Comparison of ENCODE assay signal across 8 cellular contexts in the genomic region with DNA sequence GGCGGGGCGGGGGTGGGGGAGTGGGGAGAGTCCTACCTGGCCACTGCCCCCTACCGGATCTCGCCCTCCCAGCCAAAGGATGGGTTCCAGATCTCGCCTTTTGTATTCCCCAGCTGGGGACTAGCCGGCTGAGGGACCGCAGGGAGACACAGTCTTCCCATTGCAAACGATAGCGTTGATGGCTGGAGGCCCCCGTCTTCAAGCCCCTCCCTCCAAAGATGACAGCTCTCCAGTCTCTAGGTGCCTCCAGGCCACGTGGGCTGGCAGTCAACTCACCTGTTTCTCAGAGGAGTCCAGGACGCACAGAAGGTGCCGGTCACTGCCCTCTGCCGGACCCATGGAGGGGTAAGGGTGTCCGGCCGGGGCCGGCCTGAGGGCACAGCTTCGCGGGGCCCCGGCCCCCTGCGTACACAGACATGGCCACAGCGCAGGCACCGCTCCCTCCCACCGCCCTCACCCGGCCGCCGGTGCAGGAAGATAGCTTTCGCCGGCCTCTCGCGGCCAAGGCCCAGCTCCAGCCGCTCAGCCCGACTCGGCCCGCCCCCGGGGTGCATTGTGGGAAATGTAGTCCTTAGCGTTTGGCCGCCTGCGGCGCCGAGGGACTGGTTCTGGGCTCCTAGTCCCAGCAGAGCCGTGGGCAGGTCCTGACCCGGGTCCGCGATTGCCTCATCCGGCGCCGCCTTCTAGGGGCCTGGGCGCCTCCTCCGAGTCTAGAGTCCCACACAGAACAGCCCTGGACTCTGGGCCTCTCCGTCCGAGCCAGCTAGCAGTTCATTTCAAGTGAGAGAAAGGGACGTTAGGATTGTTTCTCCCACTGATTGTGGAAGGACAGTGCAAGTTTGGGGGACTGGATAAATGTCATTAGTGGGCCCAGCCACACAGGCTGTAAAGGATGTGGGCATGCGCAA. TPM values are rescaled to one million over a fixed set of nuclear protein-coding genes. Genes with fewer than 3 reads are reported as not detected.
DNase-seq lines count a peak whose midpoint lies in the region; ATAC-seq and TF ChIP-seq lines count a peak whose summit lies in the region.

A gene with protein sequence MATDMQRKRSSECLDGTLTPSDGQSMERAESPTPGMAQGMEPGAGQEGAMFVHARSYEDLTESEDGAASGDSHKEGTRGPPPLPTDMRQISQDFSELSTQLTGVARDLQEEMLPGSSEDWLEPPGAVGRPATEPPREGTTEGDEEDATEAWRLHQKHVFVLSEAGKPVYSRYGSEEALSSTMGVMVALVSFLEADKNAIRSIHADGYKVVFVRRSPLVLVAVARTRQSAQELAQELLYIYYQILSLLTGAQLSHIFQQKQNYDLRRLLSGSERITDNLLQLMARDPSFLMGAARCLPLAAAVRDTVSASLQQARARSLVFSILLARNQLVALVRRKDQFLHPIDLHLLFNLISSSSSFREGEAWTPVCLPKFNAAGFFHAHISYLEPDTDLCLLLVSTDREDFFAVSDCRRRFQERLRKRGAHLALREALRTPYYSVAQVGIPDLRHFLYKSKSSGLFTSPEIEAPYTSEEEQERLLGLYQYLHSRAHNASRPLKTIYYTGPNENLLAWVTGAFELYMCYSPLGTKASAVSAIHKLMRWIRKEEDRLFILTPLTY (minus strand): TSS at position 479 of the 908 bp plus-strand sequence. CDS start 16,465 bp downstream, outside the sequence.

- H3K27ac ChIP-seq in PC-9 = peak within 1 kb of the TSS; percentile 33; the same call in 1 of the 2 replicates
- peak within 1 kb of the TSS; percentile 86 for H3K27ac ChIP-seq in muscle layer of duodenum (ENCODE audit: low read length)

- ATAC-seq in GM21526 (IDR thresholded peaks at IDR 0.05; ENCODE audit: low FRiP score, unreplicated experiment) = peak; percentile 72
- peak; percentile 98 to 99 for ATAC-seq in activated T-cell treated with anti-CD3 and anti-CD28 coated beads, Interleukin-2, amount 50 U/mL, for 4 hours
- peak; percentile 97 for ATAC-seq in esophagus mucosa

- H3K9me3 ChIP-seq in PC-9 (ENCODE audit: insufficient read depth, low read depth) (no peaks in the 10 kb centered on the region), muscle layer of duodenum (ENCODE audit: control insufficient read depth in 1 of 2, low read length in 2 of 2) (no peaks in the 10 kb centered on the region)

- CTCF ChIA-PET in PC-9 (lab: Charles Lee) = interaction anchor here (0.6 to 1.5 kb wide), 5 partner anchors 10 to 1734 kb away, joined by 3 to 12 read pairs (median 5); a partner anchor contains a TSS

- TF ChIP-seq CTCF in PC-9 (conservative IDR thresholded peaks at IDR 0.05) = peak; percentile 45; the same call in 1 of the 2 replicates

- intact Hi-C loops in PC-9 (cut with micrococcal nuclease; ENCODE audit: unreplicated experiment) = loop anchor here (1.0 kb wide), 2 partner anchors 11 to 29 kb away; a partner anchor contains a TSS

- peaks cover 22% of the 10 kb centered on the region for H3K4me1 Mint-ChIP-seq in activated T-cell treated with anti-CD3 and anti-CD28 coated beads, Interleukin-2, amount 50 U/mL, for 4 hours (ENCODE audit: low read depth)

- no peaks in the 10 kb centered on the region for H3K9me2 ChIP-seq in PC-9 (ENCODE audit: insufficient read depth)

- H3K4me3 ChIP-seq in PC-9 (peak within 1 kb of the TSS; percentile 81), muscle layer of duodenum (ENCODE audit: low read depth in 1 of 2, low read length in 2 of 2) (peak within 1 kb of the TSS; percentile 84 to 95)

- POLR2A ChIA-PET in PC-9 (lab: Charles Lee; ENCODE audit: unreplicated experiment) = interaction anchor here (0.6 to 1.2 kb wide), 7 partner anchors 10 to 355 kb away, joined by 3 to 25 read pairs (median 5); a partner anchor contains a TSS

- no peaks in the 10 kb centered on the region for H3K9me3 Mint-ChIP-seq in activated T-cell treated with anti-CD3 and anti-CD28 coated beads, Interleukin-2, amount 50 U/mL, for 4 hours

- no peaks in the 10 kb centered on the region for H3K79me2 ChIP-seq in PC-9 (ENCODE audit: low read depth)

- H3K4me2 ChIP-seq in PC-9 = peak within 1 kb of the TSS; percentile 93

- H3K4me3 Mint-ChIP-seq in activated T-cell treated with anti-CD3 and anti-CD28 coated beads, Interleukin-2, amount 50 U/mL, for 4 hours = peak within 1 kb of the TSS; percentile 85

- peak; percentile 56 for DNase-seq in DMS53 treated with DMSO at 0.1 percent for 48 hours (lab: John Stamatoyannopoulos, UW; ENCODE audit: unreplicated experiment)
- DNase-seq in HuH-7.5 (ENCODE audit: low spot score) = peak; percentile 73
- peak; percentile 79 to 95 for DNase-seq in PC-9
- peak; percentile 82 for DNase-seq in activated T-cell treated with anti-CD3 and anti-CD28 coated beads, Interleukin-2, amount 50 U/mL, for 4 hours
- DNase-seq in stimulated activated CD8-positive, alpha-beta memory T cell treated with anti-CD3 and anti-CD28 coated beads, Interleukin-7, amount 100 ng/mL, for 4 hours (ENCODE audit: low read depth in 2 of 2) = peak; percentile 68 to 77

- BruUV-seq in PC-9 (replicated peaks; lab: Mats Ljungman, UMichigan) = no TSS peak

- no peaks in the 10 kb centered on the region for H3K27me3 Mint-ChIP-seq in activated T-cell treated with anti-CD3 and anti-CD28 coated beads, Interleukin-2, amount 50 U/mL, for 4 hours (ENCODE audit: low read depth)

- H3F3A ChIP-seq in PC-9 (ENCODE audit: insufficient read depth, low read depth) = no peaks in the 10 kb centered on the region

- H3K36me3 ChIP-seq in PC-9 (ENCODE audit: low read depth) (no peaks in the 10 kb centered on the region), muscle layer of duodenum (ENCODE audit: control insufficient read depth in 1 of 2, insufficient read depth in 2 of 2, low read length in 2 of 2) (peaks cover 0 to 3% of the 10 kb centered on the region in 2 donors)

- H3K4me1 ChIP-seq in PC-9 (replicated peaks; ENCODE audit: insufficient read depth) = peaks cover 11% of the 10 kb centered on the region
- H3K4me1 ChIP-seq in muscle layer of duodenum (ENCODE audit: control insufficient read depth in 1 of 2, insufficient read depth in 2 of 2, low read length in 2 of 2) = peaks cover 0 to 27% of the 10 kb centered on the region in 2 donors

- H3K36me3 Mint-ChIP-seq in activated T-cell treated with anti-CD3 and anti-CD28 coated beads, Interleukin-2, amount 50 U/mL, for 4 hours (ENCODE audit: insufficient read depth) = no peaks in the 10 kb centered on the region

- no peaks in the 10 kb centered on the region for H4K20me1 ChIP-seq in PC-9 (ENCODE audit: insufficient read depth)

- H2AFZ ChIP-seq in PC-9 = peak within 1 kb of the TSS; percentile 90

- H3K27me3 ChIP-seq in PC-9 (ENCODE audit: insufficient read depth, low read depth) (no peaks in the 10 kb centered on the region), muscle layer of duodenum (ENCODE audit: low read depth, low read length) (no peaks in the 10 kb centered on the region)

RNA-seq across cellular contexts. Expression of the gene that starts here (rescaled TPM):
- total RNA-seq in PC-9 (2021) (4.8 and 5.5 TPM in 2 replicates), esophagus mucosa (8.5 TPM)
- 10 to 100 TPM; 14.2 to 18.0 (median 14.3) TPM for total RNA-seq in activated T-cell treated with anti-CD3 and anti-CD28 coated beads, Interleukin-2, amount 50 U/mL, for 4 hours

Comparison
In these comparisons a context has a peak if more than half of its experiments do, and no peak if none do; other contexts are left out.
1. Peak in every context shown above with its lines: DNase-seq, ATAC-seq, H3K4me3 ChIP-seq and H3K27ac ChIP-seq.